Comparison of ENCODE assay signal across 8 cellular contexts in the genomic region with DNA sequence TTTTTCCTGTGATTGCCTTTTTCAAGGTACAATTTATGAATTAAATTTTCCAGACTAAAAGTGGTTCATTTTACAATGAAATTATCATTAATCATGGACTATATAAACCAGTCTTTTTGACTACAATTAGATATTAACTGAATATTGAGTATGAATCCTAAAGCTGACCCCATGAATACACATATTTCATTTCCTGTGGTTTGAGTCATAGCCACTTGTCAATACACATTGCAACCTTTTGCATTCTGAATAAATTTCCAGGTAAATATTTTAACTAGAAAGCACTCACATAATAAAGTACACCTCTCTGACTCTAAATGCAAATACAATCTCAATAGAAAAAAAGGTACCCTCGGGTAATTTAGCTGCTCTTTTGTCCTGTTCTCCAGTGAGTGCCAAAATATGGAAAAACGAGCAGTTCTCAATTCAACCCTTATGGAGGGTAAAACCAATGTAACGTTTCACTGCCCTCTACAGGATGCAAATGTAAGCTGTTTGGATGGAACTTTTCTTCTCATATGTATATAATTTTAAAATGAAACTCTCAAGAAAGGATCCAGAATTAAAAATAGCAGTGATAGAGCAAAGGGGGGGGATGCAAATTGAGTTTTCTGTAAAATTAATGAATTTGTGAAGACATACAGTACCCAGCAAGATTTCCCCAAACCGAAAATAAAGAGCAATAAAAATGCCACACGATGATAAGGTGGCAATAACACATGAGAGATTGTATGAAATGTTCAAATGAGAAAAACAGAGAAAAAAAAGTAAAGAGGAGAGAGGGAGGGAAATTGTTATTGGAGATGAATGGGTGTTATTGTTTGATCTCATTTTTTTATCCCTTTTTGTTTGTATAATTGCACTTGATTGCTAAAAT.
DNase-seq lines count a peak whose midpoint lies in the region; ATAC-seq and TF ChIP-seq lines count a peak whose summit lies in the region.

No MANE protein-coding gene starts in this region.

- DNase-seq in NCI-H2081 treated with DMSO at 0.1 percent for 48 hours (lab: John Stamatoyannopoulos, UW) (peak; percentile 96), body of pancreas (no peak), lung microvascular endothelial cell (ENCODE audit: low read depth in 2 of 2) (peak; percentile 60 to 73), NCI-H128 (lab: John Stamatoyannopoulos, UW; ENCODE audit: unreplicated experiment) (no peak), aorta (no peak)
- no peak for DNase-seq in activated T-cell treated with anti-CD3 and anti-CD28 coated beads, Interleukin-2, amount 50 U/mL, for 24 hours

- H3K27me3 Mint-ChIP-seq in activated T-cell treated with anti-CD3 and anti-CD28 coated beads, Interleukin-2, amount 50 U/mL, for 24 hours, result no peaks in the 10 kb centered on the region

- no peak overlapping the region for H3K27ac Mint-ChIP-seq in activated T-cell treated with anti-CD3 and anti-CD28 coated beads, Interleukin-2, amount 50 U/mL, for 24 hours

- intact Hi-C loops in body of pancreas (cut with DNase I), result no loop called here
- intact Hi-C loops in aorta (cut with DNase I), result no loop called here

- no peak overlapping the region for H3K4me3 ChIP-seq in body of pancreas
- H3K4me3 ChIP-seq in aorta (ENCODE audit: low read length in 2 of 2), result no peak overlapping the region

- no peak overlapping the region for H3K4me3 Mint-ChIP-seq in activated T-cell treated with anti-CD3 and anti-CD28 coated beads, Interleukin-2, amount 50 U/mL, for 24 hours

- no peaks in the 10 kb centered on the region for H3K4me1 ChIP-seq in body of pancreas
- no peaks in the 10 kb centered on the region for H3K4me1 ChIP-seq in aorta (ENCODE audit: control insufficient read depth in 1 of 2, insufficient read depth in 2 of 2, low read length in 2 of 2)

- H3K9me3 Mint-ChIP-seq in activated T-cell treated with anti-CD3 and anti-CD28 coated beads, Interleukin-2, amount 50 U/mL, for 24 hours, result peaks cover 7% of the 10 kb centered on the region

- WGBS in body of pancreas, 2 donors, result 13 to 20% methylated on average over 5 of the region's 5 CpGs
- 21 to 22% methylated on average over 5 of the region's 5 CpGs for WGBS in aorta, 2 donors

- TF ChIP-seq CTCF in GM12874 (IDR thresholded peaks at IDR 0.05; ENCODE audit: insufficient read depth, low read depth, low read length) (peak; percentile 32; the same call in 1 of the 2 replicates), body of pancreas (IDR thresholded peaks at IDR 0.05) (peak in 6 of 7 experiments; percentile 21 to 45 (median 32))

- H3K36me3 Mint-ChIP-seq in activated T-cell treated with anti-CD3 and anti-CD28 coated beads, Interleukin-2, amount 50 U/mL, for 24 hours (ENCODE audit: low read depth), result no peaks in the 10 kb centered on the region

- no peaks in the 10 kb centered on the region for H3K4me1 Mint-ChIP-seq in activated T-cell treated with anti-CD3 and anti-CD28 coated beads, Interleukin-2, amount 50 U/mL, for 24 hours (ENCODE audit: low read depth)

- ATAC-seq in body of pancreas (peak; percentile 50), aorta (ENCODE audit: low FRiP score) (no peak)
- no peak for ATAC-seq in activated CD4-positive, CD25-positive, alpha-beta regulatory T cell treated with anti-CD3 and anti-CD28 coated beads, Interleukin-2, amount 50 U/mL, for 24 hours

- no peaks in the 10 kb centered on the region for H3K36me3 ChIP-seq in body of pancreas (replicated peaks in 1 of 2; ENCODE audit: insufficient read depth in 1 of 2, low read depth in 2 of 2)
- H3K36me3 ChIP-seq in aorta (ENCODE audit: control insufficient read depth in 1 of 2, insufficient read depth in 2 of 2, low read length in 1 of 2), result no peaks in the 10 kb centered on the region

- H3K27ac ChIP-seq in body of pancreas, result no peak overlapping the region
- no peak overlapping the region for H3K27ac ChIP-seq in aorta (ENCODE audit: low read depth in 1 of 2, low read length in 2 of 2)

- H3K9me3 ChIP-seq in body of pancreas (no peaks in the 10 kb centered on the region), aorta (ENCODE audit: control insufficient read depth, low read length) (no peaks in the 10 kb centered on the region)

- H3K27me3 ChIP-seq in body of pancreas (no peaks in the 10 kb centered on the region), aorta (ENCODE audit: control insufficient read depth in 1 of 2, insufficient read depth in 2 of 2, low read length in 1 of 2) (no peaks in the 10 kb centered on the region)

- TF ChIP-seq POLR2A in body of pancreas (IDR thresholded peaks at IDR 0.05), result no peak

Comparison
In these comparisons a context has a peak if more than half of its experiments do, and no peak if none do; other contexts are left out.
1. DNase-seq: peak in NCI-H2081 treated with DMSO at 0.1 percent for 48 hours (single experiment) and lung microvascular endothelial cell (2 of 2); none in body of pancreas (0 of 4), NCI-H128 (single experiment), aorta (0 of 2) and activated T-cell treated with anti-CD3 and anti-CD28 coated beads, Interleukin-2, amount 50 U/mL, for 24 hours (single experiment).